Comparison of ENCODE assay signal across 8 cellular contexts in the genomic region with DNA sequence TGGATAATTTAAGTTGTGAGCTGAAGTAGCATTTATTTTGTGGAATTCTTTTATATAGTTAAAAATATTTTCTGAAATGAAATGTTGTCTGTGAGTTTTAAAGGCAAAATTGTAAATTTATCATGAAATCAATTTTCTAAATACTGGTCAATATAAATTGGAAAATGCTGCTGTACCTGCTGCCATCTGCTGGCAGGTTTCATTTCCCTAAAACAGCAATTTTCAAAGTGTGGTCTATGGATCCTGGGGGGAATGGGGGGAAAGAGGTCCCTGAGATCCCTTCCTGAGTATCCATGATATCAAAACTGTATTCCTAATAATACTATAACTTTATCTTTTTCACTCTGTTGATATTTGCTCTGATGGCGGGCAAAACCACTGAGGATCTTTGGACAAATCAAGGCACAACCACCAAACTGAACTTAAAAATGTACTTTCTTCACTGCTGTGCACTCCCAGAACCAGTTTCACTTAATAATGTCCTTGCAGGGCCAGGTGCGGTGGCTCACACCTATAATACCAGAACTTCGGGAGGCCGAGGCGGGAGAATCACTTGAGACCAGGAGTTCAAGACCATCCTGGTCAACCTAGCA. TPM values are rescaled to one million over a fixed set of nuclear protein-coding genes. Genes with fewer than 3 reads are reported as not detected.
A peak's percentile ranks its signal among the peaks of the same experiment; 100 is the strongest.
DNase-seq lines count a peak whose midpoint lies in the region; ATAC-seq and TF ChIP-seq lines count a peak whose summit lies in the region.

No MANE protein-coding gene starts in this region.

- H3K27me3 Mint-ChIP-seq in natural killer cell (ENCODE audit: low read depth in 2 of 2) = no peaks in the 10 kb centered on the region
- peaks cover 0 to 13% of the 10 kb centered on the region in 2 donors for H3K27me3 Mint-ChIP-seq in natural killer cell treated with Interleukin-12 subunit alpha and Interleukin-12 subunit beta and Interleukin-15 and Interleukin-18, amount 100 ng/mL, for 72 hours

- H3K36me3 Mint-ChIP-seq in natural killer cell = no peaks in the 10 kb centered on the region
- H3K36me3 Mint-ChIP-seq in natural killer cell treated with Interleukin-12 subunit alpha and Interleukin-12 subunit beta and Interleukin-15 and Interleukin-18, amount 100 ng/mL, for 72 hours = no peaks in the 10 kb centered on the region

- H3K4me1 Mint-ChIP-seq in natural killer cell = no peaks in the 10 kb centered on the region
- H3K4me1 Mint-ChIP-seq in natural killer cell treated with Interleukin-12 subunit alpha and Interleukin-12 subunit beta and Interleukin-15 and Interleukin-18, amount 100 ng/mL, for 72 hours (ENCODE audit: low read depth in 2 of 2) = no peaks in the 10 kb centered on the region

- intact Hi-C loops in natural killer cell (cut with micrococcal nuclease) = loop anchor here (2.0 to 5.0 kb wide), 2 partner anchors 201 to 422 kb away; no protein-coding TSS in a partner anchor
- intact Hi-C loops in tibial artery (cut with DNase I; ENCODE audit: low total_unique reads) = no loop called here

- no peaks in the 10 kb centered on the region for H3K9me3 ChIP-seq in tibial artery

- peak; percentile 39 for TF ChIP-seq CTCF in natural killer cell (IDR thresholded peaks at IDR 0.05)
- peak; percentile 80 for TF ChIP-seq CTCF in foreskin keratinocyte (conservative IDR thresholded peaks at IDR 0.05)
- peak; percentile 47 to 51 for TF ChIP-seq CTCF in tibial artery (IDR thresholded peaks at IDR 0.05)

- no peaks in the 10 kb centered on the region for H3K36me3 ChIP-seq in tibial artery

- H3K27ac Mint-ChIP-seq in natural killer cell = no peak overlapping the region
- no peak overlapping the region for H3K27ac Mint-ChIP-seq in natural killer cell treated with Interleukin-12 subunit alpha and Interleukin-12 subunit beta and Interleukin-15 and Interleukin-18, amount 100 ng/mL, for 72 hours

- no peaks in the 10 kb centered on the region for H3K4me1 ChIP-seq in foreskin keratinocyte
- H3K4me1 ChIP-seq in tibial artery = no peaks in the 10 kb centered on the region

- DNase-seq in natural killer cell (no peak), RKO (ENCODE audit: low spot score) (peak; percentile 8), foreskin keratinocyte (no peak), tibial artery (no peak), SW 1271 (lab: John Stamatoyannopoulos, UW) (no peak), caudate nucleus (lab: John Stamatoyannopoulos, UW) (no peak)
- DNase-seq in natural killer cell treated with Interleukin-12 subunit alpha and Interleukin-12 subunit beta and Interleukin-15 and Interleukin-18, amount 100 ng/mL, for 72 hours (ENCODE audit: low spot score) = no peak

- H3K9me3 Mint-ChIP-seq in natural killer cell = no peaks in the 10 kb centered on the region
- H3K9me3 Mint-ChIP-seq in natural killer cell treated with Interleukin-12 subunit alpha and Interleukin-12 subunit beta and Interleukin-15 and Interleukin-18, amount 100 ng/mL, for 72 hours = no peaks in the 10 kb centered on the region

- ATAC-seq in natural killer cell = no peak
- no peak for ATAC-seq in natural killer cell treated with Interleukin-12 subunit alpha and Interleukin-12 subunit beta and Interleukin-15 and Interleukin-18, amount 100 ng/mL, for 72 hours
- no peak for ATAC-seq in foreskin keratinocyte
- no peak for ATAC-seq in GM21381 (IDR thresholded peaks at IDR 0.05; ENCODE audit: unreplicated experiment)

- H3K27me3 ChIP-seq in foreskin keratinocyte = no peaks in the 10 kb centered on the region
- H3K27me3 ChIP-seq in tibial artery = no peaks in the 10 kb centered on the region

- no peak overlapping the region for H3K4me3 ChIP-seq in tibial artery

- no peak overlapping the region for H3K4me3 Mint-ChIP-seq in natural killer cell
- H3K4me3 Mint-ChIP-seq in natural killer cell treated with Interleukin-12 subunit alpha and Interleukin-12 subunit beta and Interleukin-15 and Interleukin-18, amount 100 ng/mL, for 72 hours = no peak overlapping the region

- no peak overlapping the region for H3K27ac ChIP-seq in foreskin keratinocyte
- H3K27ac ChIP-seq in tibial artery = no peak overlapping the region
- H3K27ac ChIP-seq in caudate nucleus (ENCODE audit: low read depth, low read length) = no peak overlapping the region

RNA-seq across cellular contexts. Expression of gene CCR4, which starts 17.2 kb away (rescaled TPM):
- total RNA-seq in natural killer cell (1 to 10 TPM in 2 of 3 donors, under 1 TPM in 1; 0.52 to 2.5 (median 1.4) TPM), foreskin keratinocyte (not detected in 2 replicates)
- 10 to 100 TPM; 12.1 to 40.9 TPM for total RNA-seq in natural killer cell treated with Interleukin-12 subunit alpha and Interleukin-12 subunit beta and Interleukin-15 and Interleukin-18, amount 100 ng/mL, for 72 hours
- polyA plus RNA-seq in foreskin keratinocyte = not detected in 2 replicates
